ENCODE assay signal across 16 cellular contexts in the genomic region with DNA sequence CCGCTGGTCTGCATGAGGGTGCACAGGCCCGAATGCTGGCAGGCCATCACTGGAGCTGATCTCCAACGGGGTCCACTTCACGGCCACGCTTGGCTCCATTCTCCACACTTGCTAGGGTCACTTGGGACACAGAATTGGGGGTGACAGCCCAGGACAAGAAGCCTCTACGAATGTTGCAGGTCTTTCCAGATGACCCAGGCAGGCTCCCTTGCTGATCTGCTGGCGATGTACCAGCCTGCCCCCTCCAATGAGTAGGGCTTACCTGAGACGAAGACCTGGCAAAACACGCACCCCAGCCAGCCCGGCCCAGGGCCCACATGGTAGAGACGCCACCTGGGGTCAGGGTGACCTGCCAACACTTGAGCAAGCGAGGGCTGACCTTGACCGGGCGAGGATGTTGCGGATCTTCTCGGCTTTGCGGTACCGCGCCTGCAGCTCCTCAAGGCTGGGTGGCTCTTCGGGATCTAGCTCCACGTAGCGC. TPM values are rescaled to one million over a fixed set of nuclear protein-coding genes. Genes with fewer than 3 reads are reported as not detected.
DNase-seq lines count a peak whose midpoint lies in the region; ATAC-seq and TF ChIP-seq lines count a peak whose summit lies in the region.
"Had no signal": no experiment of that assay in that cellular context is flagged by ENCODE, and none has a peak within 500 bp of the region (broad histone marks: within the 10 kb centered on the region; RNA-seq: fewer than 3 reads in every experiment).

No MANE protein-coding gene starts in this region.

- H3K27ac ChIP-seq in heart right ventricle (no peak overlapping the region), upper lobe of right lung (no peak overlapping the region), thyroid gland (no peak overlapping the region)
- H3K27ac ChIP-seq: 22Rv1, BLaER1 had no signal

- H3K4me3 ChIP-seq in heart right ventricle (no peak overlapping the region), upper lobe of right lung (no peak overlapping the region), thyroid gland (replicated peaks in 1 of 3) (no peak overlapping the region)
- H3K4me3 ChIP-seq: BLaER1, GM12878, GM23338 had no signal

- H3K27ac Mint-ChIP-seq in neural crest cell (ENCODE audit: unreplicated experiment): peak overlapping the region; percentile 38
- H3K27ac Mint-ChIP-seq: CD8-positive, alpha-beta memory T cell; GM23338 had no signal

- peaks cover 2% of the 10 kb centered on the region for H3K36me3 Mint-ChIP-seq in neural crest cell (ENCODE audit: low read depth)

- WGBS in heart right ventricle, 2 donors: 94 to 96% methylated on average over 22 of the region's 22 CpGs
- 93 to 95% methylated on average over 15 to 17 of the region's 22 CpGs for WGBS in thyroid gland, 2 donors

- intact Hi-C loops in cardiac septum (cut with DNase I) (no loop called here), heart right ventricle (cut with DNase I) (loop anchor here in 4 of 10 donors (10.0 kb wide), 3 partner anchors 101 to 281 kb away; no protein-coding TSS in a partner anchor), posterior vena cava (cut with DNase I) (no loop called here), upper lobe of right lung (cut with DNase I) (no loop called here), thyroid gland (cut with DNase I) (loop anchor here (5.0 to 10.0 kb wide), 2 partner anchors 151 to 284 kb away; no protein-coding TSS in a partner anchor)

- peaks cover 3% of the 10 kb centered on the region for H3K27me3 Mint-ChIP-seq in neural crest cell (ENCODE audit: low read depth)
- H3K27me3 Mint-ChIP-seq: CD8-positive, alpha-beta memory T cell had no signal

- TF ChIP-seq POLR2A in thyroid gland (IDR thresholded peaks at IDR 0.05): no peak

- DNase-seq in cardiac septum (ENCODE audit: low spot score) (peak; percentile 74), heart right ventricle (no peak), neural crest cell (ENCODE audit: low read depth, low spot score) (no peak), posterior vena cava (ENCODE audit: low spot score) (peak; percentile 79), upper lobe of right lung (peak; percentile 56), SHP77 treated with DMSO at 0.1 percent for 48 hours (lab: John Stamatoyannopoulos, UW) (no peak), thyroid gland (no peak)
- DNase-seq: AML-193; Caco-2; CD8-positive, alpha-beta memory T cell; H7 had no signal

- ATAC-seq in heart right ventricle (no peak), upper lobe of right lung (no peak), GM18502 (IDR thresholded peaks at IDR 0.05; ENCODE audit: poor library complexity, unreplicated experiment) (no peak)
- ATAC-seq: GM12878, GM23338 had no signal

- TF ChIP-seq CTCF in heart right ventricle (IDR thresholded peaks at IDR 0.05): no peak
- TF ChIP-seq CTCF in neural crest cell (conservative IDR thresholded peaks at IDR 0.05): no peak
- no peak for TF ChIP-seq CTCF in upper lobe of right lung (IDR thresholded peaks at IDR 0.05)
- TF ChIP-seq CTCF in thyroid gland (IDR thresholded peaks at IDR 0.05): no peak

- H3K4me1 Mint-ChIP-seq in neural crest cell: peaks cover 45% of the 10 kb centered on the region

- H3K27me3 ChIP-seq in heart right ventricle (no peaks in the 10 kb centered on the region), upper lobe of right lung (no peaks in the 10 kb centered on the region), thyroid gland (no peaks in the 10 kb centered on the region)
- H3K27me3 ChIP-seq: BLaER1 had no signal

- H3K36me3 ChIP-seq in heart right ventricle: peaks cover 0 to 7% (median 0%) of the 10 kb centered on the region in 9 donors
- no peaks in the 10 kb centered on the region for H3K36me3 ChIP-seq in upper lobe of right lung
- no peaks in the 10 kb centered on the region for H3K36me3 ChIP-seq in thyroid gland
- H3K36me3 ChIP-seq: BLaER1 had no signal

- H3K9me3 Mint-ChIP-seq in neural crest cell: no peaks in the 10 kb centered on the region
- H3K9me3 Mint-ChIP-seq: GM23338 had no signal

- peaks cover 0 to 59% (median 44%) of the 10 kb centered on the region in 9 donors for H3K4me1 ChIP-seq in heart right ventricle
- H3K4me1 ChIP-seq in upper lobe of right lung: peaks cover 14% of the 10 kb centered on the region
- peaks cover 24 to 36% of the 10 kb centered on the region in 2 donors for H3K4me1 ChIP-seq in thyroid gland

- no peaks in the 10 kb centered on the region for H3K9me3 ChIP-seq in heart right ventricle
- H3K9me3 ChIP-seq in upper lobe of right lung: no peaks in the 10 kb centered on the region
- no peaks in the 10 kb centered on the region for H3K9me3 ChIP-seq in thyroid gland
- H3K9me3 ChIP-seq: BLaER1, Caco-2 had no signal

- no peak overlapping the region for H3K4me3 Mint-ChIP-seq in neural crest cell
- H3K4me3 Mint-ChIP-seq: GM23338 had no signal

RNA-seq across cellular contexts. Expression of a gene that starts 44.9 kb away (rescaled TPM):
- total RNA-seq in cardiac septum: 106 TPM
- 100 to 1,000 TPM in 8 of 10 donors, 10 to 100 TPM in 2; 94.9 to 141 (median 110) TPM for total RNA-seq in heart right ventricle
- 10 to 100 TPM; 70.2 to 83.2 TPM for polyA plus RNA-seq in heart right ventricle
- 187 and 203 TPM in 2 replicates for total RNA-seq in neural crest cell
- 100 to 1,000 TPM; 100 to 101 TPM for total RNA-seq in posterior vena cava
- 104 TPM for total RNA-seq in upper lobe of right lung
- 100 to 1,000 TPM; 190 to 280 (median 195) TPM for total RNA-seq in thyroid gland

Comparison
In these comparisons a context has a peak if more than half of its experiments do, and no peak if none do; other contexts are left out.
1. DNase-seq: peak in cardiac septum (single experiment), posterior vena cava (single experiment) and upper lobe of right lung (single experiment); none in heart right ventricle (0 of 2), neural crest cell (single experiment), SHP77 treated with DMSO at 0.1 percent for 48 hours (single experiment) and thyroid gland (0 of 2).